8 cellular contexts compared by ENCODE assay signal in the genomic region with DNA sequence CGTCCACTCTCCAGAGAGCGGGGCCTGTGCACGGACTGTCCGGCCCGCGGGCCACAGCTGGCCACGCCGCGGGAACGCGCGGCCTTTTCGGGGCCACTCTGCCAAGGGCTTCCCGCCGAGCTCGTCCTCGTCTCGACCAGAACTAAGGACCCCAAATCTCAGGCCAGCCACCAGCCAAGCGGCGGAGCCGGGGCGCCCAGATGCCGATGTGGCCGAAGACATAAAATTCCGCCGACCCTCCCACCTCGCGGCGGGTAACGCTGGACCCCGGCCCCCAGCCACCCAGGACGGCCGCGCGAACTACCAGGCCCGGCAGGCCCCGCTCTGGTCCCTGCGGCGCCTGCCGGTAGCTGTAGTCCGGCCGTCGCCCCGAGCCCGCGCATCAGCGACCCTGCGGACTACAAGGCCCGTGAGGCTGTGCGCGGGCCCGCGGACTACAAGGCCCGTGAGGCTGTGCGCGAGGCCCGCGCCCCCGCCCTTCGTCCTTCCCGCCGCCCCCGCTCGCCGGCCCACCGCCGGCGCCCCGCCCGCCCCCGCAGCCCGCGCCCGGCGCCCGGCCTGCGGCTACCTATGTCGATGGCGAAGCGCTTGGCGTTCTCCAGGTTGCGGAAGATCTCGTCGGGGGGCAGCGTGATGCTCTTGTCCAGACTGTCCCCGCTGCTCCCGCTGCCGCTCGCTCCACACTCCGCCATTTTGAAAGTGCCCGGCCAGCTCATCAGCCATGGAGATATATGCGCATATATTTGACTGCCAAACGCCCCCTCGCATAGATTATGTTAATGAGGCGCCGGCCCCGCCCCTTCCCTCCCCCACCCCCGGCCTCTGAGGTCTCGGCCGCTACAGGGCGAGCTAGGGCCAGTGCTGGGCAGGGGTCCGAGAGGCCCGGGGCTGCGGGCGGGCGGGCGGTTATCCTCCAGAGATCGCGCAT. TPM values are rescaled to one million over a fixed set of nuclear protein-coding genes. Genes with fewer than 3 reads are reported as not detected.
DNase-seq lines count a peak whose midpoint lies in the region; ATAC-seq and TF ChIP-seq lines count a peak whose summit lies in the region.

TSS of gene PANK4 (minus strand) at position 701 of the 928 bp plus-strand sequence. CDS start at position 692, 9 bp downstream.

- no peaks in the 10 kb centered on the region for H3K9me3 ChIP-seq in SJCRH30 (replicated peaks)
- H3K9me3 ChIP-seq in neuronal stem cell (replicated peaks in 1 of 2; ENCODE audit: control insufficient read depth in 2 of 2, insufficient read depth in 1 of 2, low read depth in 1 of 2, low read length in 2 of 2): no peaks in the 10 kb centered on the region

- H3K4ac ChIP-seq in neuronal stem cell (ENCODE audit: low read length): no peak within 1 kb of the TSS

- H3K36me3 ChIP-seq in SJCRH30 (0 out of 2 replicates have a peak, but pooled peaks cover 10% of the 10 kb centered on the region), neuronal stem cell (replicated peaks in 1 of 2; ENCODE audit: control insufficient read depth in 2 of 2, insufficient read depth in 2 of 2, low read length in 2 of 2) (peaks cover 12 to 26% of the 10 kb centered on the region in 2 donors)

- H2BK5ac ChIP-seq in neuronal stem cell (ENCODE audit: low read length): peak within 1 kb of the TSS; percentile 72

- no peak within 1 kb of the TSS for H4K91ac ChIP-seq in neuronal stem cell (ENCODE audit: low read depth, low read length, poor library complexity)

- peak within 1 kb of the TSS; percentile 15 for H3K14ac ChIP-seq in neuronal stem cell (ENCODE audit: low read length)

- H3K4me1 ChIP-seq in SJCRH30 (peaks cover 8% of the 10 kb centered on the region), foreskin keratinocyte (peaks cover 7% of the 10 kb centered on the region), neuronal stem cell (ENCODE audit: control insufficient read depth in 2 of 2, insufficient read depth in 1 of 2, low read depth in 1 of 2, low read length in 2 of 2) (peaks cover 36 to 43% of the 10 kb centered on the region in 2 donors)

- DNase-seq in EL (peak; percentile 94), Kasumi-1 (lab: John Stamatoyannopoulos, UW) (peak; percentile 86 to 87), SJCRH30 (peak; percentile 95 to 96), foreskin keratinocyte (peak; percentile 67 to 74), neuronal stem cell (ENCODE audit: low spot score) (peak; percentile 94)
- DNase-seq in activated gamma-delta T cell treated with anti-CD3 and anti-CD28 coated beads, Interleukin-2, amount 50 U/mL, for 16 hours (ENCODE audit: low read depth): peak; percentile 82

- H3K27ac ChIP-seq in SJCRH30 (peak within 1 kb of the TSS; percentile 57), foreskin keratinocyte (peak within 1 kb of the TSS; percentile 39), neuronal stem cell (replicated peaks; ENCODE audit: low read length) (peak within 1 kb of the TSS; percentile 82)

- H3K9ac ChIP-seq in neuronal stem cell (ENCODE audit: low read depth, low read length, poor library complexity): peak within 1 kb of the TSS; percentile 98

- H3K79me1 ChIP-seq in neuronal stem cell (ENCODE audit: low read depth, low read length): peaks cover 25% of the 10 kb centered on the region

- peak; percentile 71 for ATAC-seq in GM21825 (IDR thresholded peaks at IDR 0.05; ENCODE audit: unreplicated experiment)
- ATAC-seq in foreskin keratinocyte: peak; percentile 85

- H3K27me3 ChIP-seq in SJCRH30 (0 out of 2 replicates have a peak, but pooled peaks cover 4% of the 10 kb centered on the region), foreskin keratinocyte (no peaks in the 10 kb centered on the region), neuronal stem cell (ENCODE audit: control insufficient read depth in 3 of 3, insufficient read depth in 3 of 3, low read depth in 1 of 3, low read length in 3 of 3) (peaks cover 0 to 39% (median 0%) of the 10 kb centered on the region in 3 experiments)

- H3K23ac ChIP-seq in neuronal stem cell (ENCODE audit: low read depth, low read length, poor library complexity): peak within 1 kb of the TSS; percentile 96

- no CpG with 5 or more reads among the region's 109 CpGs for WGBS in neuronal stem cell (ENCODE audit: extremely low coverage in 2 of 2, insufficient read length in 2 of 2, insufficient replicate concordance in 1 of 2), 2 donors

- H2AK5ac ChIP-seq in neuronal stem cell (ENCODE audit: low read depth, low read length): peak within 1 kb of the TSS; percentile 93

- H2AFZ ChIP-seq in neuronal stem cell (ENCODE audit: low read length): peak within 1 kb of the TSS; percentile 86

- H3K4me2 ChIP-seq in neuronal stem cell (ENCODE audit: insufficient read depth, low read length, poor library complexity, severe bottlenecking): peak within 1 kb of the TSS; percentile 100

- peak within 1 kb of the TSS; percentile 78 for H3K18ac ChIP-seq in neuronal stem cell (ENCODE audit: low read length)

- no peak within 1 kb of the TSS for H4K8ac ChIP-seq in neuronal stem cell (ENCODE audit: low read depth, low read length)

- TF ChIP-seq CTCF in foreskin keratinocyte (conservative IDR thresholded peaks at IDR 0.05) (no peak), subcutaneous adipose tissue (IDR thresholded peaks at IDR 0.05; ENCODE audit: low read depth) (no peak)

- H2BK12ac ChIP-seq in neuronal stem cell (ENCODE audit: low read length): peak within 1 kb of the TSS; percentile 31

- H3K4me3 ChIP-seq in SJCRH30: peak within 1 kb of the TSS; percentile 90
- peak within 1 kb of the TSS; percentile 96 for H3K4me3 ChIP-seq in neuronal stem cell (ENCODE audit: low read length in 2 of 2)

- no peak within 1 kb of the TSS for H2BK120ac ChIP-seq in neuronal stem cell (ENCODE audit: low read depth, low read length)

- H2BK15ac ChIP-seq in neuronal stem cell (ENCODE audit: low read length): no peak within 1 kb of the TSS

RNA-seq across cellular contexts. Expression of gene PANK4, which starts in this region (rescaled TPM):
- total RNA-seq in SJCRH30 (2014; rRNA removed; shearing (Covaris generic)): 42.1 and 48.8 TPM in 2 replicates
- total RNA-seq in foreskin keratinocyte: 24.5 and 25.5 TPM in 2 replicates
- 16.6 and 19.4 TPM in 2 replicates for polyA plus RNA-seq in foreskin keratinocyte
- 23.5 TPM for polyA plus RNA-seq in neuronal stem cell (2013, experiment 1 of 2)
- polyA plus RNA-seq in neuronal stem cell (2013, experiment 2 of 2): 22.7 TPM
- total RNA-seq in subcutaneous adipose tissue: 10 to 100 TPM; 11.4 to 24.4 (median 21.7) TPM

Comparison
In these comparisons a context has a peak if more than half of its experiments do, and no peak if none do; other contexts are left out.
1. Peak in every context shown above with its lines: DNase-seq, ATAC-seq, H3K4me3 ChIP-seq and H3K27ac ChIP-seq.